In the genomic region with DNA sequence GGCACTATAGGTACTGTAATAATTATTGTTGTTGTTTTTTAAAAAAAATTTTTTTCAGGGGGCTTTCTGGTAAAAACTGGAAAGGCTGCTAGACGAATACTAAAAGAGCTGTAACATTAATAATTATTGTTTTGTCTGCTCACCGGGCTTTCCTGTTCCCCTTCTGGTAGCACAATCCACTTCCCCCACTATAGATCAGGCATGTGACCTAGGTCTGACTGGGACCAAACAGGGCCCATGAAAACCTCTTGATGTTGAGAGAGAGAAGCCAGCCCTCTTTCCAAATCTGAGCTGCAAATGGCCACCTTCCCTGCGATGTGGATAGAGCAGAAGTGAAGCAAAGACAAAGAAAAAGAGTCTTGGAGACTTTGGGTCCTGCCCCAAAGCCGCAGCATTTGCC, we compare ENCODE assay signal across 15 cellular contexts. TPM values are rescaled to one million over a fixed set of nuclear protein-coding genes. Genes with fewer than 3 reads are reported as not detected.
"Had no signal": no experiment of that assay in that cellular context is flagged by ENCODE, and none has a peak within 500 bp of the region (broad histone marks: within the 10 kb centered on the region; RNA-seq: fewer than 3 reads in every experiment).

No MANE protein-coding gene starts in this region.

- H3K4me3 ChIP-seq: colonic mucosa, gastroesophageal sphincter, hepatocyte, skin epidermis, thyroid gland, uterus had no signal

- H3K27me3 ChIP-seq: colonic mucosa, gastroesophageal sphincter, hepatocyte, thyroid gland, uterus had no signal

- DNase-seq: activated CD4-positive, alpha-beta T cell treated with anti-CD3 and anti-CD28 coated beads, Interleukin-2, amount 50 U/mL, for 1 hour; activated naive CD4-positive, alpha-beta T cell treated with anti-CD3 and anti-CD28 coated beads, Interleukin-2, amount 50 U/mL, for 16 hours; caudate nucleus; colonic mucosa; effector CD8-positive, alpha-beta T cell; kidney; left ventricle myocardium superior; thyroid gland; uterus had no signal

- H3K27ac ChIP-seq: colonic mucosa, epithelial cell of prostate, gastroesophageal sphincter, hepatocyte, parathyroid adenoma, uterus had no signal

- H3K9me3 ChIP-seq: colonic mucosa, gastroesophageal sphincter, thyroid gland, uterus had no signal

- H3K36me3 ChIP-seq: colonic mucosa, gastroesophageal sphincter, thyroid gland, uterus had no signal

- ATAC-seq: gastroesophageal sphincter, left ventricle myocardium superior had no signal

RNA-seq across cellular contexts. Expression of gene SH2D6, which starts 23.3 kb away (rescaled TPM):
- total RNA-seq: gastroesophageal sphincter, left ventricle myocardium superior, uterus had no signal
- polyA plus RNA-seq: neural cell had no signal

RNA-seq across cellular contexts. Expression of gene CAPG, which starts 31.7 kb away (rescaled TPM):
- polyA plus RNA-seq: neural cell had no signal
